In genomic region chr11:82403640-82404305, GRCh38 we compare ENCODE assay signal across 24 cellular contexts.
DNase-seq lines count a peak whose midpoint lies in the region; ATAC-seq and TF ChIP-seq lines count a peak whose summit lies in the region.
"Had no signal": no experiment of that assay in that cellular context is flagged by ENCODE, and none has a peak within 500 bp of the region (broad histone marks: within the 10 kb centered on the region; RNA-seq: fewer than 3 reads in every experiment).

No MANE protein-coding gene starts in this region.

- no peak overlapping the region for H2BK120ac ChIP-seq in trophoblast cell (ENCODE audit: insufficient read depth, low read length, poor library complexity)

- peak; percentile 22 for ATAC-seq in upper lobe of right lung
- no peak for ATAC-seq in activated naive CD8-positive, alpha-beta T cell treated with anti-CD3 and anti-CD28 coated beads, Interleukin-2, amount 50 U/mL, for 24 hours
- ATAC-seq: A549, GM12878 had no signal

- no peaks in the 10 kb centered on the region for H3K27me3 Mint-ChIP-seq in activated naive CD8-positive, alpha-beta T cell treated with anti-CD3 and anti-CD28 coated beads, Interleukin-2, amount 50 U/mL, for 24 hours
- H3K27me3 Mint-ChIP-seq: CD4-positive, alpha-beta T cell; CD8-positive, alpha-beta memory T cell had no signal

- H3K27me3 ChIP-seq in trophoblast cell (ENCODE audit: insufficient read depth, low read length): no peaks in the 10 kb centered on the region
- H3K27me3 ChIP-seq in upper lobe of right lung: no peaks in the 10 kb centered on the region
- H3K27me3 ChIP-seq: BE2C; BLaER1 treated with 17β-estradiol and CSF1 and Interleukin-3, amounts not matched to agents 10 nM and 100 nM had no signal

- no peak overlapping the region for H3K4ac ChIP-seq in trophoblast cell (ENCODE audit: low read depth, low read length)

- peaks cover 4% of the 10 kb centered on the region for H3K9me3 Mint-ChIP-seq in activated naive CD8-positive, alpha-beta T cell treated with anti-CD3 and anti-CD28 coated beads, Interleukin-2, amount 50 U/mL, for 24 hours

- no peak overlapping the region for H3K18ac ChIP-seq in trophoblast cell (ENCODE audit: low read length)

- H3K4me3 ChIP-seq in trophoblast cell (ENCODE audit: low read depth, low read length) (no peak overlapping the region), upper lobe of right lung (no peak overlapping the region)
- H3K4me3 ChIP-seq: A549; BLaER1 treated with 17β-estradiol and CSF1 and Interleukin-3, amounts not matched to agents 10 nM and 100 nM; GM12878; GM23248 had no signal

- H3K9me3 ChIP-seq in trophoblast cell (ENCODE audit: insufficient read depth, low read depth, low read length) (no peaks in the 10 kb centered on the region), upper lobe of right lung (no peaks in the 10 kb centered on the region)
- H3K9me3 ChIP-seq: A549, BE2C had no signal

- H3K14ac ChIP-seq in trophoblast cell (ENCODE audit: low read length): no peak overlapping the region

- H3K27ac Mint-ChIP-seq in activated naive CD8-positive, alpha-beta T cell treated with anti-CD3 and anti-CD28 coated beads, Interleukin-2, amount 50 U/mL, for 24 hours: no peak overlapping the region
- H3K27ac Mint-ChIP-seq: CD14-positive monocyte; CD4-positive, alpha-beta T cell; CD8-positive, alpha-beta memory T cell had no signal

- H3K79me1 ChIP-seq in trophoblast cell (ENCODE audit: low read length): no peaks in the 10 kb centered on the region

- DNase-seq in NCI-H748 (lab: John Stamatoyannopoulos, UW; ENCODE audit: unreplicated experiment): peak; percentile 36
- DNase-seq in NCI-H748 treated with DMSO at 0.1 percent for 48 hours (lab: John Stamatoyannopoulos, UW): no peak
- DNase-seq in trophoblast cell: peak; percentile 42 to 48
- DNase-seq in upper lobe of right lung: no peak
- DNase-seq in NCI-H1092 treated with DMSO at 0.1 percent for 48 hours (lab: John Stamatoyannopoulos, UW): no peak
- DNase-seq in activated naive CD8-positive, alpha-beta T cell treated with anti-CD3 and anti-CD28 coated beads, Interleukin-2, amount 50 U/mL, for 24 hours: no peak
- DNase-seq: 8988T; ACHN; AML-193; BE2C; CD4-positive, alpha-beta T cell; CD8-positive, alpha-beta memory T cell; DMS 273 treated with DMSO at 0.1 percent for 48 hours; DMS79; EL; GDM1; GM23248; H7; HCEC 1CT had no signal

- H3K23ac ChIP-seq in trophoblast cell (ENCODE audit: low read length): no peak overlapping the region

- no peak overlapping the region for H2AK5ac ChIP-seq in trophoblast cell (ENCODE audit: low read length)

- H2AFZ ChIP-seq in trophoblast cell (ENCODE audit: insufficient read depth, low read length, poor library complexity): no peak overlapping the region
- H2AFZ ChIP-seq: GM23248 had no signal

- no CpG with 5 or more reads among the region's 49 CpGs for WGBS in trophoblast cell (ENCODE audit: extremely low coverage, insufficient coverage, insufficient read length)

- H3K4me1 Mint-ChIP-seq in activated naive CD8-positive, alpha-beta T cell treated with anti-CD3 and anti-CD28 coated beads, Interleukin-2, amount 50 U/mL, for 24 hours: no peaks in the 10 kb centered on the region
- H3K4me1 Mint-ChIP-seq: CD14-positive monocyte; CD8-positive, alpha-beta memory T cell had no signal

- H4K91ac ChIP-seq in trophoblast cell (ENCODE audit: low read depth, low read length): no peak overlapping the region

- H3K4me1 ChIP-seq in trophoblast cell (ENCODE audit: control insufficient read depth in 1 of 2, insufficient read depth in 2 of 2, low read length in 2 of 2): peaks cover 0 to 3% of the 10 kb centered on the region in 2 experiments
- H3K4me1 ChIP-seq in upper lobe of right lung: no peaks in the 10 kb centered on the region
- H3K4me1 ChIP-seq: A549, BE2C had no signal

- H3K4me3 Mint-ChIP-seq in activated naive CD8-positive, alpha-beta T cell treated with anti-CD3 and anti-CD28 coated beads, Interleukin-2, amount 50 U/mL, for 24 hours: no peak overlapping the region
- H3K4me3 Mint-ChIP-seq: CD14-positive monocyte; CD4-positive, alpha-beta T cell; CD8-positive, alpha-beta memory T cell had no signal

- H4K12ac ChIP-seq in trophoblast cell (ENCODE audit: low read depth, low read length): no peak overlapping the region

- H3K36me3 ChIP-seq in trophoblast cell (ENCODE audit: control insufficient read depth in 1 of 2, insufficient read depth in 2 of 2, low read length in 2 of 2): no peaks in the 10 kb centered on the region
- H3K36me3 ChIP-seq in upper lobe of right lung: no peaks in the 10 kb centered on the region
- H3K36me3 ChIP-seq: BE2C; BLaER1 treated with 17β-estradiol and CSF1 and Interleukin-3, amounts not matched to agents 10 nM and 100 nM had no signal

- TF ChIP-seq CTCF in 22Rv1 (IDR thresholded peaks at IDR 0.05) (no peak), upper lobe of right lung (IDR thresholded peaks at IDR 0.05) (no peak)

- H3K27ac ChIP-seq in 22Rv1 (peak overlapping the region; percentile 64), trophoblast cell (ENCODE audit: low read depth, low read length) (no peak overlapping the region), upper lobe of right lung (no peak overlapping the region)
- H3K27ac ChIP-seq: A549; BLaER1 treated with 17β-estradiol and CSF1 and Interleukin-3, amounts not matched to agents 10 nM and 100 nM; GM23248 had no signal

- H3K4me2 ChIP-seq in trophoblast cell (ENCODE audit: low read length): no peak overlapping the region
- H3K4me2 ChIP-seq: A549; BLaER1 treated with 17β-estradiol and CSF1 and Interleukin-3, amounts not matched to agents 10 nM and 100 nM had no signal

- intact Hi-C loops in upper lobe of right lung (cut with DNase I): no loop called here

- H4K8ac ChIP-seq in trophoblast cell (ENCODE audit: low read depth, low read length): no peak overlapping the region

- H3K79me2 ChIP-seq in trophoblast cell (ENCODE audit: control insufficient read depth, insufficient read depth, low read length, poor library complexity): no peaks in the 10 kb centered on the region

- no peak overlapping the region for H2BK12ac ChIP-seq in trophoblast cell (ENCODE audit: low read length)

- no peak overlapping the region for H2BK5ac ChIP-seq in trophoblast cell (ENCODE audit: low read depth, low read length, poor library complexity)

- H3K36me3 Mint-ChIP-seq in activated naive CD8-positive, alpha-beta T cell treated with anti-CD3 and anti-CD28 coated beads, Interleukin-2, amount 50 U/mL, for 24 hours (ENCODE audit: low read depth): no peaks in the 10 kb centered on the region
- H3K36me3 Mint-ChIP-seq: CD14-positive monocyte; CD8-positive, alpha-beta memory T cell had no signal

- H3K9ac ChIP-seq in trophoblast cell (ENCODE audit: low read length): no peak overlapping the region
- H3K9ac ChIP-seq: BLaER1 treated with 17β-estradiol and CSF1 and Interleukin-3, amounts not matched to agents 10 nM and 100 nM; GM23248 had no signal

Comparison
In these comparisons a context has a peak if more than half of its experiments do, and no peak if none do; other contexts are left out.
1. DNase-seq: peak in NCI-H748 (single experiment) and trophoblast cell (2 of 2); none in NCI-H748 treated with DMSO at 0.1 percent for 48 hours (single experiment), upper lobe of right lung (single experiment), NCI-H1092 treated with DMSO at 0.1 percent for 48 hours (single experiment) and activated naive CD8-positive, alpha-beta T cell treated with anti-CD3 and anti-CD28 coated beads, Interleukin-2, amount 50 U/mL, for 24 hours (single experiment).